In genomic region chr17:55845385-55845784, GRCh38 we compare ENCODE assay signal across 9 cellular contexts.
A peak's percentile ranks its signal among the peaks of the same experiment; 100 is the strongest.
DNase-seq lines count a peak whose midpoint lies in the region; FAIRE-seq and TF ChIP-seq lines count a peak whose summit lies in the region.
"Had no signal": no experiment of that assay in that cellular context is flagged by ENCODE, and none has a peak within 500 bp of the region (broad histone marks: within the 10 kb centered on the region; RNA-seq: fewer than 3 reads in every experiment).

No MANE protein-coding gene starts in this region.

- peak; percentile 74 for TF ChIP-seq CTCF in BE2C (IDR thresholded peaks at IDR 0.05; ENCODE audit: low read depth, low read length)
- peak; percentile 41 for TF ChIP-seq CTCF in bronchial epithelial cell (IDR thresholded peaks at IDR 0.05; ENCODE audit: insufficient read depth, low read length, severe bottlenecking)
- peak; percentile 76 for TF ChIP-seq CTCF in kidney epithelial cell (IDR thresholded peaks at IDR 0.05; ENCODE audit: insufficient read depth, low read length, poor library complexity, severe bottlenecking)
- peak in 3 of 7 experiments; percentile 32 to 51 (median 51) for TF ChIP-seq CTCF in stomach (IDR thresholded peaks at IDR 0.05)

- peak overlapping the region; percentile 54; the same call in 1 of the 2 replicates for H3K9ac ChIP-seq in HUES48 (ENCODE audit: low read depth, low read length)

- TF ChIP-seq EP300 in stomach (IDR thresholded peaks at IDR 0.05): no peak

- intact Hi-C loops in stomach (cut with DNase I; ENCODE audit: low total_unique reads): no loop called here

- H3K4me1 ChIP-seq in BE2C: no peaks in the 10 kb centered on the region
- H3K4me1 ChIP-seq in HUES48 (ENCODE audit: control insufficient read depth, insufficient read depth, low read length): no peaks in the 10 kb centered on the region
- H3K4me1 ChIP-seq in stomach: peaks cover 0 to 9% (median 4%) of the 10 kb centered on the region in 4 donors

- DNase-seq in BE2C (peak; percentile 74), bronchial epithelial cell (ENCODE audit: low read depth) (no peak), kidney epithelial cell (ENCODE audit: low read depth) (no peak), stomach (peak; percentile 39), NCI-H446 treated with DMSO at 0.1 percent for 48 hours (lab: John Stamatoyannopoulos, UW) (no peak), MV-4-11 (lab: John Stamatoyannopoulos, UW) (no peak), HPDE6-E6E7 (ENCODE audit: extremely low spot score) (no peak)

- H3K36me3 ChIP-seq in BE2C (no peaks in the 10 kb centered on the region), HUES48 (ENCODE audit: control insufficient read depth, insufficient read depth, low read length) (no peaks in the 10 kb centered on the region), bronchial epithelial cell (ENCODE audit: control insufficient read depth, insufficient read depth, low read length) (no peaks in the 10 kb centered on the region), kidney epithelial cell (ENCODE audit: control insufficient read depth, insufficient read depth, low read length) (no peaks in the 10 kb centered on the region), stomach (no peaks in the 10 kb centered on the region)

- WGBS in stomach, 5 donors: 4 to 12% (median 6%) methylated on average over 18 to 32 of the region's 32 CpGs

- no peak for TF ChIP-seq POLR2A in stomach (IDR thresholded peaks at IDR 0.05)

- H3K9me3 ChIP-seq in BE2C (no peaks in the 10 kb centered on the region), HUES48 (ENCODE audit: control insufficient read depth, insufficient read depth, low read length) (no peaks in the 10 kb centered on the region), stomach (no peaks in the 10 kb centered on the region)

- H3K27me3 ChIP-seq in BE2C: peaks cover 7% of the 10 kb centered on the region
- H3K27me3 ChIP-seq in HUES48 (ENCODE audit: control insufficient read depth, insufficient read depth, low read length): no peaks in the 10 kb centered on the region; the same call in 1 of the 2 replicates
- peaks cover 1% of the 10 kb centered on the region for H3K27me3 ChIP-seq in bronchial epithelial cell (ENCODE audit: control insufficient read depth, insufficient read depth, low read length)
- no peaks in the 10 kb centered on the region for H3K27me3 ChIP-seq in kidney epithelial cell (ENCODE audit: control insufficient read depth, insufficient read depth, low read length)
- H3K27me3 ChIP-seq in stomach: peaks cover 0 to 6% (median 6%) of the 10 kb centered on the region in 3 donors

- H3K27ac ChIP-seq in HUES48 (ENCODE audit: low read depth, low read length) (no peak overlapping the region), stomach (peak overlapping the region in 1 of 5 donors; percentile 42)

- peak overlapping the region; percentile 33 for H3K4me3 ChIP-seq in BE2C (ENCODE audit: low read depth, low read length)
- peak overlapping the region; percentile 61 for H3K4me3 ChIP-seq in HUES48 (ENCODE audit: low read depth, low read length)
- no peak overlapping the region for H3K4me3 ChIP-seq in bronchial epithelial cell (ENCODE audit: low read depth, low read length)
- no peak overlapping the region for H3K4me3 ChIP-seq in kidney epithelial cell (ENCODE audit: low read depth, low read length)
- peak overlapping the region; percentile 14 to 23 (median 18) for H3K4me3 ChIP-seq in stomach

- FAIRE-seq in bronchial epithelial cell (lab: Jason Lieb, UNC): no peak
- FAIRE-seq: endometrium had no signal

Comparison
In these comparisons a context has a peak if more than half of its experiments do, and no peak if none do; other contexts are left out.
1. DNase-seq: peak in BE2C (single experiment) and stomach (single experiment); none in bronchial epithelial cell (single experiment), kidney epithelial cell (single experiment), NCI-H446 treated with DMSO at 0.1 percent for 48 hours (single experiment), MV-4-11 (single experiment) and HPDE6-E6E7 (single experiment).
2. H3K4me3 ChIP-seq: peak in BE2C (single experiment), HUES48 (single experiment) and stomach (4 of 4); none in bronchial epithelial cell (single experiment) and kidney epithelial cell (single experiment).